1 cellular context compared by ENCODE assay signal in genomic region chr10:68781613-68782574, GRCh38.
TF ChIP-seq lines count a peak whose summit lies in the region.

No MANE protein-coding gene starts in this region.

TF ChIP-seq in HepG2, 621 proteins besides CTCF, POLR2A, EP300 and RAD21:
- TF ChIP-seq ARNT (IDR thresholded peaks at IDR 0.05), result no peak
- no peak for TF ChIP-seq BRD4 (CRISPR knock-in tag; IDR thresholded peaks at IDR 0.05)
- TF ChIP-seq PBX2 (CRISPR knock-in tag; IDR thresholded peaks at IDR 0.05), result no peak
- TF ChIP-seq ZNF878 (CRISPR knock-in tag; IDR thresholded peaks at IDR 0.05), result no peak
- TF ChIP-seq HDAC6 (IDR thresholded peaks at IDR 0.05; ENCODE audit: low read depth, low read length), result no peak
- TF ChIP-seq UBTF (CRISPR knock-in tag; IDR thresholded peaks at IDR 0.05), result no peak
- no peak for TF ChIP-seq NFE2L1 (CRISPR knock-in tag; IDR thresholded peaks at IDR 0.05; ENCODE audit: borderline replicate concordance)
